Comparison of ENCODE assay signal across 11 cellular contexts in the genomic region with DNA sequence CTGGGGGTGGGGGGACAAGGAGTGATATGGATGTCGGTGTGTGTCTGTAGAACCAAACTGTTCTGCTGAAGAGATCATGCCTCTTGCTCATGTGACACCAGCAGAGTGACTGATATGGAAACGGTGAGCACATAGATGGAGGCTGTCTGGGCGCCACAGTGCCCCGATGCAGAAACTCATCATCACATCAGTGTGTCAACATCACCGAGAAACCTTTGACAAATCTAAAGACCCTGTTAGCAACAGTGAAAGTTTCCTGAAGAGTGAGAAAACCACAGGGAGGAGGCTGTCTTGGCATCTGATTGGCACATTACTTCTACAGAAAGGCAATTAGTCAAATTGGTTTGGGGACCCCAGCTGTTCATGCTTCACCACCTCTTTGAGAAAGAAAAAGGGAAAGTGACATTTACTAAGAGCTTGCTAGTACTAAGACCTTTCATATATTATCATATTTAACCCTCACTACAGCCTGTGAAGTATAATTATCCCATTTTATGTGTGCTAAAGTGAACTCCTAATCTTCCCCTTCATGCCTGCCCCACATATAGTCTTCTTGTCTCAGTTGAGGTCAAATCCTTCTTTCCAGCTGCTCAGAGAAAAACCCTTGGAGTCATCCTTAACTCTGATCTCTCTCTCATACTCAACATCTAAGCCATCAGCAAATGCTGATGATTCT. TPM values are rescaled to one million over a fixed set of nuclear protein-coding genes. Genes with fewer than 3 reads are reported as not detected.
DNase-seq lines count a peak whose midpoint lies in the region; ATAC-seq and TF ChIP-seq lines count a peak whose summit lies in the region.
"Had no signal": no experiment of that assay in that cellular context is flagged by ENCODE, and none has a peak within 500 bp of the region (broad histone marks: within the 10 kb centered on the region; RNA-seq: fewer than 3 reads in every experiment).

No MANE protein-coding gene starts in this region.

- DNase-seq in activated CD4-positive, alpha-beta T cell treated with anti-CD3 and anti-CD28 coated beads, Interleukin-2, amount 10 ng/mL, durations not matched to agents 7 days and 5 days = peak; percentile 45
- peak; percentile 89 for DNase-seq in stimulated activated CD4-positive, alpha-beta T cell treated with anti-CD3 and anti-CD28 coated beads, Interleukin-1b, Interleukin-23, amount 100 ng/mL, for 48 hours
- no peak for DNase-seq in endothelial cell (ENCODE audit: low spot score)
- no peak for DNase-seq in ureter (ENCODE audit: low spot score)
- no peak for DNase-seq in breast epithelium (ENCODE audit: low spot score in 2 of 2)
- no peak for DNase-seq in foreskin fibroblast

- peaks cover 71% of the 10 kb centered on the region for H3K4me1 Mint-ChIP-seq in activated CD4-positive, alpha-beta T cell treated with anti-CD3 and anti-CD28 coated beads, Interleukin-2, amount 10 ng/mL, durations not matched to agents 7 days and 5 days
- no peaks in the 10 kb centered on the region for H3K4me1 Mint-ChIP-seq in endothelial cell (ENCODE audit: unreplicated experiment)

- H3K27ac Mint-ChIP-seq in activated CD4-positive, alpha-beta T cell treated with anti-CD3 and anti-CD28 coated beads, Interleukin-2, amount 10 ng/mL, durations not matched to agents 7 days and 5 days = peak overlapping the region; percentile 57
- no peak overlapping the region for H3K27ac Mint-ChIP-seq in endothelial cell (ENCODE audit: unreplicated experiment)

- POLR2A ChIA-PET in activated CD4-positive, alpha-beta T cell treated with anti-CD3 and anti-CD28 coated beads, Interleukin-2, amount 10 ng/mL, durations not matched to agents 7 days and 5 days (lab: Charles Lee) = no interaction called here

- no peaks in the 10 kb centered on the region for H3K27me3 ChIP-seq in breast epithelium

- intact Hi-C loops in breast epithelium (cut with DNase I; ENCODE audit: low total_unique reads) = no loop called here

- H3K4me3 Mint-ChIP-seq in activated CD4-positive, alpha-beta T cell treated with anti-CD3 and anti-CD28 coated beads, Interleukin-2, amount 10 ng/mL, durations not matched to agents 7 days and 5 days = no peak overlapping the region
- H3K4me3 Mint-ChIP-seq in endothelial cell (ENCODE audit: unreplicated experiment) = no peak overlapping the region

- peaks cover 4 to 16% of the 10 kb centered on the region in 2 donors for H3K4me1 ChIP-seq in breast epithelium

- no peaks in the 10 kb centered on the region for H3K9me3 Mint-ChIP-seq in activated CD4-positive, alpha-beta T cell treated with anti-CD3 and anti-CD28 coated beads, Interleukin-2, amount 10 ng/mL, durations not matched to agents 7 days and 5 days
- no peaks in the 10 kb centered on the region for H3K9me3 Mint-ChIP-seq in endothelial cell (ENCODE audit: unreplicated experiment)

- CTCF ChIA-PET in activated CD4-positive, alpha-beta T cell treated with anti-CD3 and anti-CD28 coated beads, Interleukin-2, amount 10 ng/mL, durations not matched to agents 7 days and 5 days (lab: Charles Lee) = no interaction called here

- H3K4me3 ChIP-seq in breast epithelium (no peak overlapping the region), foreskin fibroblast (ENCODE audit: low read depth in 1 of 2, low read length in 2 of 2) (no peak overlapping the region)

- no peak overlapping the region for H3K27ac ChIP-seq in breast epithelium

- ATAC-seq in GM19035 (IDR thresholded peaks at IDR 0.05; ENCODE audit: unreplicated experiment) = peak; percentile 35
- ATAC-seq in HG02981 (IDR thresholded peaks at IDR 0.05; ENCODE audit: unreplicated experiment) = peak; percentile 45

- H3K9me3 ChIP-seq in breast epithelium = no peaks in the 10 kb centered on the region

- no peaks in the 10 kb centered on the region for H3K27me3 Mint-ChIP-seq in activated CD4-positive, alpha-beta T cell treated with anti-CD3 and anti-CD28 coated beads, Interleukin-2, amount 10 ng/mL, durations not matched to agents 7 days and 5 days
- peaks cover 8% of the 10 kb centered on the region for H3K27me3 Mint-ChIP-seq in endothelial cell (ENCODE audit: unreplicated experiment)

- H3K36me3 Mint-ChIP-seq in activated CD4-positive, alpha-beta T cell treated with anti-CD3 and anti-CD28 coated beads, Interleukin-2, amount 10 ng/mL, durations not matched to agents 7 days and 5 days (ENCODE audit: low read depth) = no peaks in the 10 kb centered on the region
- no peaks in the 10 kb centered on the region for H3K36me3 Mint-ChIP-seq in endothelial cell (ENCODE audit: low read depth, unreplicated experiment)

- no peak for TF ChIP-seq POLR2A in breast epithelium (IDR thresholded peaks at IDR 0.05)

- TF ChIP-seq CTCF in endothelial cell (IDR thresholded peaks at IDR 0.05; ENCODE audit: unreplicated experiment) = no peak
- no peak for TF ChIP-seq CTCF in breast epithelium (IDR thresholded peaks at IDR 0.05)
- no peak for TF ChIP-seq CTCF in foreskin fibroblast (IDR thresholded peaks at IDR 0.05; ENCODE audit: low read depth, low read length)

- H3K36me3 ChIP-seq in breast epithelium = no peaks in the 10 kb centered on the region

RNA-seq across cellular contexts. Expression of a gene that starts 25.6 kb away (rescaled TPM):
- total RNA-seq in activated CD4-positive, alpha-beta T cell treated with anti-CD3 and anti-CD28 coated beads, Interleukin-2, amount 10 ng/mL, durations not matched to agents 7 days and 5 days = 1 to 10 TPM; 2.9 to 4.7 TPM
- not detected for total RNA-seq in endothelial cell (ENCODE audit: unreplicated experiment)
- total RNA-seq in ureter = not detected
- total RNA-seq in breast epithelium = not detected
- total RNA-seq: H1 had no signal

RNA-seq across cellular contexts. Expression of a gene that starts 38.8 kb away (rescaled TPM):
- under 1 TPM; 0.20 to 0.40 TPM for total RNA-seq in activated CD4-positive, alpha-beta T cell treated with anti-CD3 and anti-CD28 coated beads, Interleukin-2, amount 10 ng/mL, durations not matched to agents 7 days and 5 days
- total RNA-seq in endothelial cell (ENCODE audit: unreplicated experiment) (not detected), ureter (not detected), breast epithelium (not detected)
- total RNA-seq: fibroblast of lung, H1, renal cortical epithelial cell had no signal

Comparison
In these comparisons a context has a peak if more than half of its experiments do, and no peak if none do; other contexts are left out.
1. DNase-seq: peak in activated CD4-positive, alpha-beta T cell treated with anti-CD3 and anti-CD28 coated beads, Interleukin-2, amount 10 ng/mL, durations not matched to agents 7 days and 5 days (single experiment) and stimulated activated CD4-positive, alpha-beta T cell treated with anti-CD3 and anti-CD28 coated beads, Interleukin-1b, Interleukin-23, amount 100 ng/mL, for 48 hours (single experiment); none in endothelial cell (single experiment), ureter (single experiment), breast epithelium (0 of 2) and foreskin fibroblast (0 of 2).